In genomic region chr9:14768561-14769234, GRCh38 we compare ENCODE assay signal across 8 cellular contexts. TPM values are rescaled to one million over a fixed set of nuclear protein-coding genes. Genes with fewer than 3 reads are reported as not detected.
DNase-seq lines count a peak whose midpoint lies in the region; ATAC-seq and TF ChIP-seq lines count a peak whose summit lies in the region.

No MANE protein-coding gene starts in this region.

- no peak overlapping the region for H2BK15ac ChIP-seq in neuronal stem cell (ENCODE audit: low read length)

- no peak overlapping the region for H4K8ac ChIP-seq in neuronal stem cell (ENCODE audit: low read depth, low read length)

- H3K9ac ChIP-seq in fibroblast of lung (ENCODE audit: insufficient read depth, low read length) (no peak overlapping the region), neuronal stem cell (ENCODE audit: low read depth, low read length, poor library complexity) (no peak overlapping the region)

- no peak overlapping the region for H2BK5ac ChIP-seq in neuronal stem cell (ENCODE audit: low read length)

- H3K36me3 ChIP-seq in cardiac muscle cell (no peaks in the 10 kb centered on the region), fibroblast of lung (ENCODE audit: control insufficient read depth, insufficient read depth, low read length) (no peaks in the 10 kb centered on the region), neuronal stem cell (replicated peaks in 1 of 2; ENCODE audit: control insufficient read depth in 2 of 2, insufficient read depth in 2 of 2, low read length in 2 of 2) (peaks cover 0 to 94% of the 10 kb centered on the region in 2 donors)

- ATAC-seq in Right ventricle myocardium inferior: no peak
- no peak for ATAC-seq in HG02884 (IDR thresholded peaks at IDR 0.05; ENCODE audit: unreplicated experiment)

- H3K79me1 ChIP-seq in neuronal stem cell (ENCODE audit: low read depth, low read length): no peaks in the 10 kb centered on the region

- H2AFZ ChIP-seq in fibroblast of lung (ENCODE audit: low read length) (no peak overlapping the region), neuronal stem cell (ENCODE audit: low read length) (no peak overlapping the region)

- H3K23ac ChIP-seq in neuronal stem cell (ENCODE audit: low read depth, low read length, poor library complexity): no peak overlapping the region

- no peak overlapping the region for H3K18ac ChIP-seq in neuronal stem cell (ENCODE audit: low read length)

- no peak overlapping the region for H2AK5ac ChIP-seq in neuronal stem cell (ENCODE audit: low read depth, low read length)

- no peak overlapping the region for H4K91ac ChIP-seq in neuronal stem cell (ENCODE audit: low read depth, low read length, poor library complexity)

- H4K20me1 ChIP-seq in fibroblast of lung (ENCODE audit: control insufficient read depth, extremely low read depth, insufficient read depth, low read length): no peaks in the 10 kb centered on the region

- DNase-seq in cardiac muscle cell (ENCODE audit: low read depth in 1 of 2, low spot score in 1 of 2) (peak; percentile 59 to 76), Right ventricle myocardium inferior (ENCODE audit: missing footprints) (no peak), LNCaP clone FGC (ENCODE audit: low read depth) (peak; percentile 25), SK-N-DZ (ENCODE audit: low spot score) (peak; percentile 53), fibroblast of lung (ENCODE audit: low read depth in 2 of 2) (peak; percentile 32 to 69), neuronal stem cell (ENCODE audit: low spot score) (peak; percentile 63)
- no peak for DNase-seq in stimulated activated CD4-positive, alpha-beta T cell treated with anti-CD3 and anti-CD28 coated beads, Interleukin-4, amount 100 ng/mL, for 4 hours

- H3K4me3 ChIP-seq in cardiac muscle cell (no peak overlapping the region), LNCaP clone FGC (ENCODE audit: low read depth, low read length) (no peak overlapping the region), fibroblast of lung (replicated peaks in 1 of 4; ENCODE audit: control extremely low read depth in 1 of 4, insufficient read depth in 1 of 4, low read depth in 3 of 4, low read length in 4 of 4) (no peak overlapping the region), neuronal stem cell (ENCODE audit: low read length in 2 of 2) (no peak overlapping the region)

- H3K4ac ChIP-seq in neuronal stem cell (ENCODE audit: low read length): no peak overlapping the region

- H3K4me1 ChIP-seq in cardiac muscle cell (ENCODE audit: low read depth): peaks cover 7% of the 10 kb centered on the region
- no peaks in the 10 kb centered on the region for H3K4me1 ChIP-seq in fibroblast of lung (ENCODE audit: control insufficient read depth, extremely low read depth, insufficient read depth, low read length)
- no peaks in the 10 kb centered on the region for H3K4me1 ChIP-seq in neuronal stem cell (ENCODE audit: control insufficient read depth in 2 of 2, insufficient read depth in 1 of 2, low read depth in 1 of 2, low read length in 2 of 2)

- H3K9me3 ChIP-seq in cardiac muscle cell (ENCODE audit: low read depth) (no peaks in the 10 kb centered on the region), fibroblast of lung (ENCODE audit: control insufficient read depth, insufficient read depth, low read depth, low read length) (no peaks in the 10 kb centered on the region), neuronal stem cell (replicated peaks in 1 of 2; ENCODE audit: control insufficient read depth in 2 of 2, insufficient read depth in 1 of 2, low read depth in 1 of 2, low read length in 2 of 2) (no peaks in the 10 kb centered on the region)

- H2BK12ac ChIP-seq in neuronal stem cell (ENCODE audit: low read length): no peak overlapping the region

- H3K14ac ChIP-seq in neuronal stem cell (ENCODE audit: low read length): no peak overlapping the region

- no CpG with 5 or more reads among the region's 6 CpGs for WGBS in neuronal stem cell (ENCODE audit: extremely low coverage in 2 of 2, insufficient read length in 2 of 2, insufficient replicate concordance in 1 of 2), 2 donors

- H3K27me3 ChIP-seq in cardiac muscle cell (no peaks in the 10 kb centered on the region), fibroblast of lung (ENCODE audit: control insufficient read depth, insufficient read depth, low read length) (no peaks in the 10 kb centered on the region), neuronal stem cell (ENCODE audit: control insufficient read depth in 3 of 3, insufficient read depth in 3 of 3, low read depth in 1 of 3, low read length in 3 of 3) (no peaks in the 10 kb centered on the region)

- intact Hi-C loops in Right ventricle myocardium inferior (cut with DNase I): loop anchor here (5.0 kb wide), 3 partner anchors 151 to 1736 kb away; no protein-coding TSS in a partner anchor

- no peak overlapping the region for H3K4me2 ChIP-seq in fibroblast of lung (ENCODE audit: extremely low read depth, insufficient read depth, low read length)
- no peak overlapping the region for H3K4me2 ChIP-seq in neuronal stem cell (ENCODE audit: insufficient read depth, low read length, poor library complexity, severe bottlenecking)

- TF ChIP-seq CTCF in cardiac muscle cell (IDR thresholded peaks at IDR 0.05; ENCODE audit: low read depth, low read length): peak; percentile 67
- TF ChIP-seq CTCF in LNCaP clone FGC (IDR thresholded peaks at IDR 0.05; ENCODE audit: control insufficient read depth, extremely low read depth, insufficient read depth): peak; percentile 64
- peak; percentile 62 to 65 for TF ChIP-seq CTCF in fibroblast of lung (conservative IDR thresholded peaks at IDR 0.05 in 1 of 2, IDR thresholded peaks at IDR 0.05 in 1 of 2; ENCODE audit: low read depth in 1 of 2, low read length in 2 of 2)

- H3K79me2 ChIP-seq in fibroblast of lung (ENCODE audit: control insufficient read depth, insufficient read depth, low read length): no peaks in the 10 kb centered on the region

- H3K27ac ChIP-seq in cardiac muscle cell (no peak overlapping the region), fibroblast of lung (ENCODE audit: insufficient read depth, low read length) (no peak overlapping the region), neuronal stem cell (replicated peaks; ENCODE audit: low read length) (no peak overlapping the region)

- H2BK120ac ChIP-seq in neuronal stem cell (ENCODE audit: low read depth, low read length): no peak overlapping the region

RNA-seq across cellular contexts. Expression of gene CER1, which starts 46.2 kb away (rescaled TPM):
- 1.3 and 1.8 TPM in 2 replicates for total RNA-seq in cardiac muscle cell
- polyA plus RNA-seq in cardiac muscle cell: 0.18 TPM in 1 of 2 replicates, not detected in the other
- total RNA-seq in Right ventricle myocardium inferior: not detected
- not detected in 2 replicates for polyA plus RNA-seq in SK-N-DZ (2014; cell fraction: cytosol; rRNA removed)
- polyA plus RNA-seq in SK-N-DZ (2014; cell fraction: nucleus; rRNA removed): not detected in 2 replicates
- total RNA-seq in fibroblast of lung: not detected in 2 replicates
- polyA plus RNA-seq in fibroblast of lung: not detected in 2 replicates
- polyA plus RNA-seq in fibroblast of lung (2012): not detected in 2 replicates
- not detected in 2 replicates for polyA minus RNA-seq in fibroblast of lung (ENCODE audit: low replicate concordance)
- 0.03 TPM for polyA plus RNA-seq in neuronal stem cell (2013, experiment 1 of 2)
- 0.04 TPM for polyA plus RNA-seq in neuronal stem cell (2013, experiment 2 of 2)

Comparison
In these comparisons a context has a peak if more than half of its experiments do, and no peak if none do; other contexts are left out.
1. DNase-seq: peak in cardiac muscle cell (2 of 2), LNCaP clone FGC (single experiment), SK-N-DZ (single experiment), fibroblast of lung (2 of 2) and neuronal stem cell (single experiment); none in Right ventricle myocardium inferior (single experiment) and stimulated activated CD4-positive, alpha-beta T cell treated with anti-CD3 and anti-CD28 coated beads, Interleukin-4, amount 100 ng/mL, for 4 hours (0 of 2).
2. Peak in every context shown above with its lines, with median percentiles within 50 percentile points of each other: CTCF ChIP-seq.